In the genomic region with DNA sequence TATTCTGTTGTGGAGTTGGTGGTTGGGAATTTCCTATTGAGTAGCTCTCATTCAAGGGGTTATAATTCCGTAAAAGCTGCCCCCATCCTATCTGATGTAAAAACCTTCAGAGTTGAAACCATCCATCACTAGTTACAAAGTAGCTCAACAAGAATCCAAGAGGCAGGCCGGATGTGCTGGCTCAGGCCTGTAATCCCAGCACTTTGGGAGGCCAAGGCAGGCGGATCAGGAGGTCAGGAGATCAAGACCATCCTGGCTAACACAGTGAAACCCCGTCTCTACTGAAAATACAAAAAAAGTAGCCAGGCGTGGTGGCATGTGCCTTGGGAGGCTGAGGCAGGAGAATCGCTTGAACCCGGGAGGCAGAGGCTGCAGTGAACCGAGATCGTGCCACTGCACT, we compare ENCODE assay signal across 7 cellular contexts. TPM values are rescaled to one million over a fixed set of nuclear protein-coding genes. Genes with fewer than 3 reads are reported as not detected.
DNase-seq lines count a peak whose midpoint lies in the region; ATAC-seq and TF ChIP-seq lines count a peak whose summit lies in the region.
"Not testable (repeated sequence)": the region's sequence is repeated elsewhere in the genome, so short reads cannot be mapped to it uniquely, and the experiment has no call there.
"Had no signal": no experiment of that assay in that cellular context is flagged by ENCODE, and none has a peak within 500 bp of the region (broad histone marks: within the 10 kb centered on the region; RNA-seq: fewer than 3 reads in every experiment).

No MANE protein-coding gene starts in this region.

- H3K27ac Mint-ChIP-seq in GM23338; chondrocyte (ENCODE audit: unreplicated experiment): not testable (repeated sequence)
- peak overlapping the region; percentile 68 for H3K27ac Mint-ChIP-seq in progenitor cell of endocrine pancreas

- not testable (repeated sequence) for H3K36me3 Mint-ChIP-seq in GM23338 (ENCODE audit: low read depth); chondrocyte (ENCODE audit: low read depth); progenitor cell of endocrine pancreas (ENCODE audit: insufficient read depth)

- not testable (repeated sequence) for H3K79me2 ChIP-seq in GM23338 (replicated peaks; ENCODE audit: insufficient read depth)

- 0 out of 2 replicates have a peak overlapping the region, but pooled peaks have one; percentile 56 for H2AFZ ChIP-seq in GM23338

- H3K4me1 ChIP-seq in GM23338 (ENCODE audit: insufficient read depth); upper lobe of right lung: not testable (repeated sequence)
- H3K4me1 ChIP-seq in spleen, result peaks cover 0 to 48% (median 10%) of the 10 kb centered on the region in 6 donors

- H3K4me3 Mint-ChIP-seq in GM23338; chondrocyte (ENCODE audit: unreplicated experiment); progenitor cell of endocrine pancreas (ENCODE audit: low read depth): not testable (repeated sequence)

- not testable (repeated sequence) for H3K9me2 ChIP-seq in GM23338 (ENCODE audit: insufficient read depth)

- not testable (repeated sequence) for H3K27me3 ChIP-seq in GM23338 (ENCODE audit: insufficient read depth); spleen (replicated peaks in 1 of 7); upper lobe of right lung

- H3K9me3 ChIP-seq in spleen, upper lobe of right lung: not testable (repeated sequence)

- intact Hi-C loops in spleen (cut with DNase I; ENCODE audit: low total_unique reads); upper lobe of right lung (cut with DNase I): not testable (repeated sequence)

- not testable (repeated sequence) for TF ChIP-seq CTCF in GM23338 (conservative IDR thresholded peaks at IDR 0.05; ENCODE audit: low read depth in 2 of 2); chondrocyte (IDR thresholded peaks at IDR 0.05); progenitor cell of endocrine pancreas (IDR thresholded peaks at IDR 0.05; ENCODE audit: unreplicated experiment); spleen (IDR thresholded peaks at IDR 0.05 in 8 of 11, conservative IDR thresholded peaks at IDR 0.05 in 3 of 11); upper lobe of right lung (IDR thresholded peaks at IDR 0.05)

- ATAC-seq in GM23338, upper lobe of right lung: not testable (repeated sequence)

- 66 to 79% (median 71%) methylated on average over 9 of the region's 9 CpGs for WGBS in spleen, 5 donors

- H3K4me2 ChIP-seq in GM23338, result not testable (repeated sequence)

- not testable (repeated sequence) for H3K36me3 ChIP-seq in GM23338 (ENCODE audit: insufficient read depth); spleen; upper lobe of right lung

- H3F3A ChIP-seq in GM23338 (replicated peaks; ENCODE audit: low read depth), result not testable (repeated sequence)

- not testable (repeated sequence) for H3K27me3 Mint-ChIP-seq in GM23338 (ENCODE audit: insufficient read depth, low read depth, poor library complexity); chondrocyte (ENCODE audit: low read depth); progenitor cell of endocrine pancreas

- not testable (repeated sequence) for H3K4me1 Mint-ChIP-seq in GM23338; chondrocyte (ENCODE audit: low read depth); progenitor cell of endocrine pancreas (ENCODE audit: low read depth)

- DNase-seq in GM23338 (ENCODE audit: low spot score); progenitor cell of endocrine pancreas (ENCODE audit: low spot score, unreplicated experiment): not testable (repeated sequence)
- DNase-seq in chondrocyte (ENCODE audit: low spot score), result peak; percentile 26
- DNase-seq in mesenteric fat pad (ENCODE audit: low spot score), result peak; percentile 33
- DNase-seq in spleen, result peak; percentile 49
- DNase-seq in upper lobe of right lung, result peak; percentile 23

- H3K9me3 Mint-ChIP-seq in GM23338; chondrocyte (ENCODE audit: low read depth); progenitor cell of endocrine pancreas (ENCODE audit: low read depth): not testable (repeated sequence)

- not testable (repeated sequence) for H3K4me3 ChIP-seq in GM23338, spleen, upper lobe of right lung

- H4K20me1 ChIP-seq in GM23338 (replicated peaks; ENCODE audit: insufficient read depth), result not testable (repeated sequence)

- TF ChIP-seq POLR2A in spleen (IDR thresholded peaks at IDR 0.05), result not testable (repeated sequence)

- H3K27ac ChIP-seq in GM23338 (ENCODE audit: low read depth); upper lobe of right lung: not testable (repeated sequence)
- peak overlapping the region in 6 of 8 donors; percentile 12 to 71 (median 51) for H3K27ac ChIP-seq in spleen

RNA-seq across cellular contexts. Expression of gene INSR, which starts 14.1 kb away (rescaled TPM):
- 52.1 and 55.2 TPM in 2 replicates for total RNA-seq in GM23338 (2014; rRNA removed; shearing (Covaris generic))
- polyA plus RNA-seq in GM23338 (2016; fragmentation: Nextera tagmentation; extraction: Ambion mirVana), result 17.3 and 19.2 TPM in 2 replicates
- 19.5 to 32.5 TPM (median 30.9 TPM) in 3 replicates for total RNA-seq in chondrocyte
- total RNA-seq in mesenteric fat pad, result 75.5 TPM
- total RNA-seq in progenitor cell of endocrine pancreas, result 67.5 and 69.2 TPM in 2 replicates
- total RNA-seq in spleen, result 100 to 1,000 TPM; 202 to 467 (median 368) TPM
- polyA plus RNA-seq in spleen, result 10 to 100 TPM in 2 of 3 donors, 1 to 10 TPM in 1; 7.6 to 21.5 (median 20.7) TPM
- total RNA-seq in upper lobe of right lung, result 37.5 TPM
- polyA plus RNA-seq: CD8-positive, alpha-beta memory T cell had no signal

RNA-seq across cellular contexts. Expression of gene ARHGEF18, which starts 40.4 kb away (rescaled TPM):
- total RNA-seq in GM23338 (2014; rRNA removed; shearing (Covaris generic)), result 44.0 and 47.6 TPM in 2 replicates
- 12.8 and 14.6 TPM in 2 replicates for polyA plus RNA-seq in GM23338 (2016; fragmentation: Nextera tagmentation; extraction: Ambion mirVana)
- total RNA-seq in chondrocyte, result 29.9 to 36.4 TPM (median 34.1 TPM) in 3 replicates
- 18.4 TPM for total RNA-seq in mesenteric fat pad
- 53.4 and 60.8 TPM in 2 replicates for total RNA-seq in progenitor cell of endocrine pancreas
- total RNA-seq in spleen, result 10 to 100 TPM; 60.2 to 79.8 (median 71.1) TPM
- 10 to 100 TPM; 24.3 to 56.9 (median 38.1) TPM for polyA plus RNA-seq in spleen
- 50.4 TPM for total RNA-seq in upper lobe of right lung
